ENCODE assay signal across 8 cellular contexts in the genomic region with DNA sequence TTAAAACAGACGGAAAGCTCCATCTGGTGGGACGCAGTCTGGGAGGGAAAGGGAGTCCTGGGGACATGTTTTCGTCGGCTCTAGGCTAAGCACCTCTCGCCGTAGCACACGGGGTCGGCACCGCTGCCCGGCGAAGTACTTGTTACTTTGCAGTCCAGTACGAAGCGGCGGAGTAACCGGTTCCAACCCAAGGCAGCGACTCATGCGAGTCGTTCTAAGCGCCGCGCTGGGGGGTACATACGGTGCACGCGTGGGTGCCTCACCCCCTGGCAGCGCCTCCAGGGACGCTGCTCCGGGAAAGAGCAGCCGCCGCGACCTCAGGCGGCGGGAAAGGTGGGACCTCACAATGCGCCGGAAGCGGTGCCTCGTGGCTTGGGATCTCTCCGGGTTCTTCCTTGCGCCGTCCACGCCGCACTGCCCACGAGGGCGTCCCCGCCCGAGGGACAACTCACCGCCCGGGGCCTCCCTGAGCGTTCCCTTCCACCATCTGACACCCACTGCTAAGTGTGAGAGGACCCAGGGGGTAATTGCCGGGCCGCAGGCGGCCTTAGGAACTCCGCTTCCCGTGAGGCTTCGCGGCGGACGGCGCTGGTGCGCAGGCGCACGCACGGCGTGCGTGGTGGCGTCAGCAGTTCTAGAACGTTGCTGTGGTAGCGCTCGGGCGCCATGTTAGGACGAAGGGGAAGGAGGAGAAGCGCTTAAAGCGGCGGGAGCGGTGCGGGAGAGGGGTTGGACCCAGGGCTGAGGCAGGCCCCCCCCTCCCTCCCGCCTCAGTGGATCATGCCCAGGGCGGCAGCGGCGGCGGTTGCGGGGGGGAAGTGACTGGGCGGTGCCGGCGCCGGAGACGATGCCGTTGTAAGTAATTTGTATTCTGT. TPM values are rescaled to one million over a fixed set of nuclear protein-coding genes. Genes with fewer than 3 reads are reported as not detected.
A peak's percentile ranks its signal among the peaks of the same experiment; 100 is the strongest.
DNase-seq lines count a peak whose midpoint lies in the region; ATAC-seq and TF ChIP-seq lines count a peak whose summit lies in the region.

TSS of gene PAPOLA (plus strand) at position 637 of the 875 bp plus-strand sequence. CDS start at position 848, 211 bp downstream.

- 7% methylated on average over 6 of the region's 87 CpGs for WGBS in right lobe of liver (ENCODE audit: insufficient coverage, low coverage, low lambda C conversion rate, missing lambda C conversion rate)

- H3K4me3 ChIP-seq in right lobe of liver, result peak within 1 kb of the TSS; percentile 77 to 97 (median 77)

- H3K4me3 Mint-ChIP-seq in CD14-positive monocyte, result peak within 1 kb of the TSS; percentile 97 to 99

- peaks cover 0 to 30% (median 7%) of the 10 kb centered on the region in 4 donors for H3K4me1 ChIP-seq in right lobe of liver

- intact Hi-C loops in CD14-positive monocyte (cut with micrococcal nuclease), result loop anchor here (2.0 to 10.0 kb wide), 3 partner anchors 111 to 293 kb away; partner anchors contain the start of genes ATG2B (in 1 of the 2), GSKIP (in 1 of the 2) and VRK1 (in 1 of the 2)
- intact Hi-C loops in right lobe of liver (cut with DNase I), result no loop called here

- peak within 1 kb of the TSS; percentile 96 to 99 (median 98) for H3K27ac Mint-ChIP-seq in CD14-positive monocyte

- peaks cover 0 to 2% (median 0%) of the 10 kb centered on the region in 7 donors for H3K9me3 Mint-ChIP-seq in CD14-positive monocyte

- peaks cover 0 to 5% (median 4%) of the 10 kb centered on the region in 3 donors for H3K27me3 Mint-ChIP-seq in CD14-positive monocyte (ENCODE audit: low read depth in 3 of 3)

- peak; percentile 88 for ATAC-seq in GM19395 (IDR thresholded peaks at IDR 0.05; ENCODE audit: unreplicated experiment)
- ATAC-seq in HG03565 (IDR thresholded peaks at IDR 0.05; ENCODE audit: unreplicated experiment), result peak; percentile 88
- peak; percentile 93 to 96 (median 94) for ATAC-seq in right lobe of liver

- no peaks in the 10 kb centered on the region for H3K36me3 ChIP-seq in right lobe of liver

- peak within 1 kb of the TSS; percentile 100 for H3K27ac ChIP-seq in right lobe of liver

- no peaks in the 10 kb centered on the region for H3K27me3 ChIP-seq in right lobe of liver

- H3K9me3 ChIP-seq in right lobe of liver, result no peaks in the 10 kb centered on the region

- DNase-seq in CD14-positive monocyte (ENCODE audit: low spot score), result peak; percentile 96
- peak; percentile 96 for DNase-seq in NCI-H774 (lab: John Stamatoyannopoulos, UW)
- peak; percentile 91 to 94 for DNase-seq in activated CD4-positive, alpha-beta T cell treated with anti-CD3 and anti-CD28 coated beads, Interleukin-2, amount 50 U/mL, for 48 hours
- DNase-seq in dermis microvascular lymphatic vessel endothelial cell (ENCODE audit: low read depth in 2 of 2), result peak; percentile 92 to 95
- peak; percentile 94 to 96 (median 96) for DNase-seq in right lobe of liver
- peak; percentile 92 to 96 for DNase-seq in stimulated activated CD4-positive, alpha-beta T cell treated with anti-CD3 and anti-CD28 coated beads, Interleukin-4, amount 100 ng/mL, for 4 hours

- peaks cover 6 to 10% of the 10 kb centered on the region in 2 donors for H3K36me3 Mint-ChIP-seq in CD14-positive monocyte

- peaks cover 60% of the 10 kb centered on the region for H3K4me1 Mint-ChIP-seq in CD14-positive monocyte

- TF ChIP-seq CTCF in CD14-positive monocyte (IDR thresholded peaks at IDR 0.05) (no peak), right lobe of liver (IDR thresholded peaks at IDR 0.05) (peak; percentile 2 to 38 (median 16))

- peak; percentile 81 for TF ChIP-seq POLR2A in right lobe of liver (IDR thresholded peaks at IDR 0.05)

RNA-seq across cellular contexts. Expression of gene PAPOLA, which starts in this region (rescaled TPM):
- 10 to 100 TPM; 57.9 to 80.3 TPM for polyA plus RNA-seq in CD14-positive monocyte
- total RNA-seq in dermis microvascular lymphatic vessel endothelial cell, result 79.2 and 100 TPM in 2 replicates
- 100 to 1,000 TPM in 1 of 6 experiments, 10 to 100 TPM in 5; 68.0 to 102 (median 88.1) TPM for total RNA-seq in right lobe of liver

Comparison
In these comparisons a context has a peak if more than half of its experiments do, and no peak if none do; other contexts are left out.
1. Peak in every context shown above with its lines: DNase-seq, ATAC-seq, H3K4me3 ChIP-seq and H3K27ac ChIP-seq.
2. intact Hi-C loops: an anchor here in CD14-positive monocyte (2.0 to 10.0 kb wide); none called in right lobe of liver.